9 cellular contexts compared by ENCODE assay signal in the genomic region with DNA sequence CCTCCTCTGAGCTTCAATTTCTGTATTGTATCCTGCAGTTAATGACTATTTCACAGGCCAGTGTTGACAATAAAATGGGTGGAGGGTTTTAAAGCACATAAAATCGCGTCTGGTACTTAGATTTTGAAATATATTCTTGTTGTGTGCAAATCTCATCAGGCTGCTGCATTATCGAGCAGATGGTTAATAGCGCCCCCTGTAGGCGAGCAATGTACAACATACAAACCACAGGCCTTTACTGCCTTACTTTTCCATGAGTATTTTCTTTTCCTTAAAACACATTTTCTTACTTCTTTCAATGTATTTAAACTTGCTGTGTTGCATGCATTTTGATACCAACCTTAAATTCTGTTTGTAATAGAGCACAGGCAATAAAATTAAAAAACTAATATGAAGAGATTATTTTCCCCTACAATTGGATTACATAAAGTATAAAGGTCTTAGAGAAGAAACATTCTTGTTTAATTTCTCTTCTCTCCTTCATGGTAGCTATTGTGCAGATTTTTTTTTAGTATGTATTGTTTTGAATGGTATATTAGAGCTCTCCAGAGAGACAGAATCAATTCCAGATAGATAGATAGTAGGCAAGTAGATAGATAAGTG.
DNase-seq lines count a peak whose midpoint lies in the region; ATAC-seq and TF ChIP-seq lines count a peak whose summit lies in the region.
"Had no signal": no experiment of that assay in that cellular context is flagged by ENCODE, and none has a peak within 500 bp of the region (broad histone marks: within the 10 kb centered on the region; RNA-seq: fewer than 3 reads in every experiment).

No MANE protein-coding gene starts in this region.

- no peak overlapping the region for H3K27ac Mint-ChIP-seq in mesothelial cell of epicardium
- H3K27ac Mint-ChIP-seq: activated naive CD8-positive, alpha-beta T cell treated with anti-CD3 and anti-CD28 coated beads, Interleukin-2, amount 10 ng/mL, durations not matched to agents 7 days and 5 days had no signal

- no peak overlapping the region for H3K4me3 Mint-ChIP-seq in mesothelial cell of epicardium
- H3K4me3 Mint-ChIP-seq: activated naive CD8-positive, alpha-beta T cell treated with anti-CD3 and anti-CD28 coated beads, Interleukin-2, amount 10 ng/mL, durations not matched to agents 7 days and 5 days had no signal

- H3K36me3 Mint-ChIP-seq in mesothelial cell of epicardium: no peaks in the 10 kb centered on the region
- H3K36me3 Mint-ChIP-seq: activated naive CD8-positive, alpha-beta T cell treated with anti-CD3 and anti-CD28 coated beads, Interleukin-2, amount 10 ng/mL, durations not matched to agents 7 days and 5 days had no signal

- ATAC-seq in HG02610 (IDR thresholded peaks at IDR 0.05; ENCODE audit: unreplicated experiment): peak; percentile 58

- no peaks in the 10 kb centered on the region for H3K4me1 Mint-ChIP-seq in mesothelial cell of epicardium
- H3K4me1 Mint-ChIP-seq: activated naive CD8-positive, alpha-beta T cell treated with anti-CD3 and anti-CD28 coated beads, Interleukin-2, amount 10 ng/mL, durations not matched to agents 7 days and 5 days had no signal

- H3K9me3 Mint-ChIP-seq in mesothelial cell of epicardium: no peaks in the 10 kb centered on the region
- H3K9me3 Mint-ChIP-seq: activated naive CD8-positive, alpha-beta T cell treated with anti-CD3 and anti-CD28 coated beads, Interleukin-2, amount 10 ng/mL, durations not matched to agents 7 days and 5 days had no signal

- no peak overlapping the region for H3K4me3 ChIP-seq in choroid plexus epithelial cell (ENCODE audit: low read depth, low read length)

- TF ChIP-seq CTCF in choroid plexus epithelial cell (conservative IDR thresholded peaks at IDR 0.05; ENCODE audit: low read depth, low read length) (peak; percentile 77), mesothelial cell of epicardium (IDR thresholded peaks at IDR 0.05; ENCODE audit: unreplicated experiment) (peak; percentile 84)

- peak; percentile 52 for DNase-seq in activated CD8-positive, alpha-beta memory T cell treated with anti-CD3 and anti-CD28 coated beads, Interleukin-2, amount 50 U/mL, for 48 hours
- no peak for DNase-seq in activated CD8-positive, alpha-beta memory T cell treated with anti-CD3 and anti-CD28 coated beads for 24 hours
- DNase-seq in NCI-H748 treated with DMSO at 0.1 percent for 48 hours (lab: John Stamatoyannopoulos, UW) (peak; percentile 55), choroid plexus epithelial cell (ENCODE audit: low read depth) (peak; percentile 83), mesothelial cell of epicardium (ENCODE audit: low spot score in 2 of 2, unreplicated experiment in 2 of 2) (peak in 1 of 2 experiments; percentile 52), cortex of kidney (lab: John Stamatoyannopoulos, UW) (no peak), DMS114 treated with DMSO at 0.1 percent for 48 hours (lab: John Stamatoyannopoulos, UW; ENCODE audit: unreplicated experiment) (no peak)
- DNase-seq: activated naive CD8-positive, alpha-beta T cell treated with anti-CD3 and anti-CD28 coated beads, Interleukin-2, amount 10 ng/mL, durations not matched to agents 7 days and 5 days had no signal

- no peaks in the 10 kb centered on the region for H3K27me3 Mint-ChIP-seq in mesothelial cell of epicardium (ENCODE audit: low read depth)
- H3K27me3 Mint-ChIP-seq: activated naive CD8-positive, alpha-beta T cell treated with anti-CD3 and anti-CD28 coated beads, Interleukin-2, amount 10 ng/mL, durations not matched to agents 7 days and 5 days had no signal

Comparison
In these comparisons a context has a peak if more than half of its experiments do, and no peak if none do; other contexts are left out.
1. DNase-seq: peak in activated CD8-positive, alpha-beta memory T cell treated with anti-CD3 and anti-CD28 coated beads, Interleukin-2, amount 50 U/mL, for 48 hours (single experiment), NCI-H748 treated with DMSO at 0.1 percent for 48 hours (single experiment) and choroid plexus epithelial cell (single experiment); none in activated CD8-positive, alpha-beta memory T cell treated with anti-CD3 and anti-CD28 coated beads for 24 hours (single experiment), cortex of kidney (single experiment) and DMS114 treated with DMSO at 0.1 percent for 48 hours (single experiment).